10 cellular contexts compared by ENCODE assay signal in genomic region chr11:119377961-119378667, GRCh38. TPM values are rescaled to one million over a fixed set of nuclear protein-coding genes. Genes with fewer than 3 reads are reported as not detected.
DNase-seq lines count a peak whose midpoint lies in the region; ATAC-seq and TF ChIP-seq lines count a peak whose summit lies in the region.
"Had no signal": no experiment of that assay in that cellular context is flagged by ENCODE, and none has a peak within 500 bp of the region (broad histone marks: within the 10 kb centered on the region; RNA-seq: fewer than 3 reads in every experiment).

No MANE protein-coding gene starts in this region.

- H3K27me3 ChIP-seq in MM.1S (replicated peaks; ENCODE audit: insufficient read depth, low read length) (peaks cover 13% of the 10 kb centered on the region; the same call in 1 of the 2 replicates), psoas muscle (ENCODE audit: insufficient read depth in 3 of 3, low read length in 2 of 3) (no peaks in the 10 kb centered on the region), prostate gland (replicated peaks; ENCODE audit: insufficient read depth) (no peaks in the 10 kb centered on the region)

- intact Hi-C loops in psoas muscle (cut with DNase I) (no loop called here), prostate gland (cut with DNase I) (loop anchor here (10.0 kb wide), 1 partner anchor 357 kb away; no protein-coding TSS in a partner anchor)

- H4K20me1 ChIP-seq in MM.1S (ENCODE audit: insufficient read depth, low read length): no peaks in the 10 kb centered on the region

- TF ChIP-seq POLR2A in prostate gland (IDR thresholded peaks at IDR 0.05): no peak

- H3K4me3 ChIP-seq in MM.1S (ENCODE audit: low read length): no peak overlapping the region
- H3K4me3 ChIP-seq in psoas muscle: peak overlapping the region; percentile 84
- no peak overlapping the region for H3K4me3 ChIP-seq in prostate gland

- 33 to 41% (median 35%) methylated on average over 6 of the region's 6 CpGs for WGBS in psoas muscle, 3 donors
- 69% methylated on average over 6 of the region's 6 CpGs for WGBS in prostate gland

- no peaks in the 10 kb centered on the region for H3F3A ChIP-seq in MM.1S (ENCODE audit: insufficient read depth, low read length)

- H2AFZ ChIP-seq in MM.1S (ENCODE audit: low read length): peak overlapping the region; percentile 73

- H3K9me3 ChIP-seq in MM.1S (replicated peaks; ENCODE audit: insufficient read depth, low read length) (no peaks in the 10 kb centered on the region), psoas muscle (no peaks in the 10 kb centered on the region), prostate gland (no peaks in the 10 kb centered on the region)

- no peaks in the 10 kb centered on the region for H3K79me2 ChIP-seq in MM.1S (ENCODE audit: low read length)

- H3K9me2 ChIP-seq in MM.1S (replicated peaks; ENCODE audit: insufficient read depth, low read length): no peaks in the 10 kb centered on the region

- peak overlapping the region; percentile 64 for H3K4me2 ChIP-seq in MM.1S (ENCODE audit: low read depth, low read length)

- DNase-seq in MM.1S (peak; percentile 58), caudate nucleus (lab: John Stamatoyannopoulos, UW) (no peak), psoas muscle (no peak), prostate gland (ENCODE audit: low spot score) (no peak)
- DNase-seq: activated CD4-positive, alpha-beta T cell treated with anti-CD3 and anti-CD28 coated beads, Interleukin-2, amount 50 U/mL, for 4 hours; activated naive CD4-positive, alpha-beta T cell treated with Interleukin-2 at 50 U/mL for 16 hours had no signal

- H3K36me3 ChIP-seq in MM.1S (replicated peaks; ENCODE audit: insufficient read depth, low read length) (no peaks in the 10 kb centered on the region), psoas muscle (ENCODE audit: insufficient read depth in 1 of 2, low read depth in 1 of 2) (no peaks in the 10 kb centered on the region), prostate gland (no peaks in the 10 kb centered on the region)

- H3K4me1 ChIP-seq in MM.1S (ENCODE audit: low read length) (peaks cover 25% of the 10 kb centered on the region), psoas muscle (peaks cover 68% of the 10 kb centered on the region), prostate gland (replicated peaks) (peaks cover 14% of the 10 kb centered on the region)

- TF ChIP-seq CTCF in MM.1S (IDR thresholded peaks at IDR 0.05; ENCODE audit: low read length): no peak
- no peak for TF ChIP-seq CTCF in psoas muscle (IDR thresholded peaks at IDR 0.05)
- TF ChIP-seq CTCF in prostate gland (IDR thresholded peaks at IDR 0.05): no peak

- peak overlapping the region; percentile 25; the same call in 1 of the 2 replicates for H3K9ac ChIP-seq in MM.1S (ENCODE audit: low read length)

- ATAC-seq in psoas muscle (peak in 1 of 4 donors; percentile 5), HG02981 (IDR thresholded peaks at IDR 0.05; ENCODE audit: unreplicated experiment) (no peak), HG03159 (IDR thresholded peaks at IDR 0.05; ENCODE audit: unreplicated experiment) (no peak)

- peak overlapping the region; percentile 59; the same call in 1 of the 2 replicates for H3K27ac ChIP-seq in MM.1S (ENCODE audit: low read length)
- H3K27ac ChIP-seq in caudate nucleus (ENCODE audit: low read depth, low read length): peak overlapping the region; percentile 37
- H3K27ac ChIP-seq in psoas muscle: peak overlapping the region; percentile 97
- H3K27ac ChIP-seq in prostate gland: no peak overlapping the region

RNA-seq across cellular contexts. Expression of gene USP2, which starts 3.4 kb away (rescaled TPM):
- total RNA-seq in psoas muscle (100 to 1,000 TPM in 3 of 4 donors, 10 to 100 TPM in 1; 75.8 to 210 (median 156) TPM), prostate gland (10 to 100 TPM in 1 of 2 donors, 1 to 10 TPM in 1; 2.3 to 10.8 TPM)
- 10 to 100 TPM; 49.0 to 76.4 (median 57.4) TPM for polyA plus RNA-seq in psoas muscle

RNA-seq across cellular contexts. Expression of gene MFRP, which starts 31.6 kb away (rescaled TPM):
- total RNA-seq in psoas muscle (not detected), prostate gland (not detected)
- polyA plus RNA-seq in psoas muscle: under 1 TPM in 2 of 3 donors, not detected in 1; 0.01 to 0.05 TPM
- total RNA-seq: frontal cortex, ureter had no signal

RNA-seq across cellular contexts. Expression of gene C1QTNF5, which starts 37.4 kb away (rescaled TPM):
- 10 to 100 TPM in 1 of 4 donors, 1 to 10 TPM in 3; 5.3 to 11.6 (median 8.8) TPM for total RNA-seq in psoas muscle
- 10 to 100 TPM in 1 of 3 donors, 1 to 10 TPM in 2; 3.2 to 12.0 (median 4.7) TPM for polyA plus RNA-seq in psoas muscle
- total RNA-seq in prostate gland: 10 to 100 TPM; 15.3 to 20.2 TPM

RNA-seq across cellular contexts. Expression of gene RNF26, which starts 43.8 kb away (rescaled TPM):
- total RNA-seq in psoas muscle (1 to 10 TPM; 6.1 to 8.8 (median 7.5) TPM), prostate gland (10 to 100 TPM; 17.6 to 34.2 TPM)
- 1 to 10 TPM; 5.8 to 8.9 (median 7.1) TPM for polyA plus RNA-seq in psoas muscle

RNA-seq across cellular contexts. Expression of gene THY1, which starts 44.9 kb away (rescaled TPM):
- total RNA-seq in psoas muscle (1 to 10 TPM in 3 of 4 donors, under 1 TPM in 1; 0.42 to 2.1 (median 1.4) TPM), prostate gland (10 to 100 TPM in 1 of 2 donors, 1 to 10 TPM in 1; 3.3 to 39.7 TPM)
- 1 to 10 TPM in 1 of 3 donors, under 1 TPM in 2; 0.93 to 6.4 (median 1.00) TPM for polyA plus RNA-seq in psoas muscle

Comparison
In these comparisons a context has a peak if more than half of its experiments do, and no peak if none do; other contexts are left out.
1. H3K27ac ChIP-seq: peak in MM.1S (single experiment), caudate nucleus (single experiment) and psoas muscle (single experiment); none in prostate gland (0 of 2).
2. RNA of gene USP2, which starts 3.4 kb away (total RNA-seq): 75.8 to 210 TPM in psoas muscle; 2.3 to 10.8 TPM in prostate gland; every median in the first group is over 4 times any median in the second.